1 cellular context compared by ENCODE assay signal in the genomic region with DNA sequence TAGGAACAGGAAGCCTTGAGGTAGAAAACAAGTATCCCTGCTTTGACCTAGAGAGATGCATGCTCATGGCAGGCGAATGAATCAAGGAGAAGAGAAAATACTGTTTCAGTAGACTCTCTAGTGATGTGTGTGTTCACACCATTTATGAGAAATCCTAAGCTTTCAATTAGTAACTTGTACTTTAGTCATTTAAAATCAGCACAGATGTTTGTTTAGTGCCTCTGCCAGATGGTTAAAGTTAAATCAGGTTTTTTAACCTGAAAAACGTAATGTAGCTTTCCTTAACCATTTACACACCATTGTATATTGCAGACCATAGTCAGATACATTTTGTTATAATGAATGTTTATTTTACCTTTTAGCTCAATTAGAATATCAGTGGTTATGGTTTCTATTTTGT.
TF ChIP-seq lines count a peak whose summit lies in the region.

No MANE protein-coding gene starts in this region.

TF ChIP-seq in endothelial cell of umbilical vein, 7 proteins besides CTCF, POLR2A, EP300 and RAD21:
- TF ChIP-seq EZH2 (IDR thresholded peaks at IDR 0.05; ENCODE audit: borderline replicate concordance, low read depth, low read length, severe bottlenecking) (no peak), FOS (IDR thresholded peaks at IDR 0.05; ENCODE audit: borderline replicate concordance, insufficient read depth, low read length) (no peak), GATA2 (IDR thresholded peaks at IDR 0.05; ENCODE audit: insufficient read depth, insufficient read length, low read depth, low read length) (no peak), MYC (IDR thresholded peaks at IDR 0.05; ENCODE audit: low read depth, low read length) (no peak), JUN (IDR thresholded peaks at IDR 0.05; ENCODE audit: borderline replicate concordance, insufficient read depth, insufficient read length, low read depth) (no peak)
